Comparison of ENCODE assay signal across 13 cellular contexts in the genomic region with DNA sequence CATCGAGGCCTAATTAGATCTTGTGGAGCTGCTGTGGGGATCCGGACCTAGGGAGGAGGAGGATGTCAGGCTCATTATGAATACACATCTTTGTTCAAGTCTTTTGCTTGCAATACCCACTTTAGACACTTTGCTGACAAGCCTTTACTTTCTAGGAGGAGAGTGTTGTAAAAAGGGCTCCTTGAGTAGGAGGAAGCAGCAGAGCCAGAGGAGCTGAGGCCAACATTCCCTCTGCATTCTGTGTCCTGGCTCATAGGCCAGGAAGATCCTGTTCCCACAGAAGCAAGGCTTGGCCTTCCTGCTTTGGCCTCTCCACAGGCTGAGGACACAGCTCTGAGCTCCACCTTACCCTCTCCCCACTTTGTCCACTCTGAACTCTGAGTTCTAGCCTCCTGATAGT.
DNase-seq lines count a peak whose midpoint lies in the region; ATAC-seq, FAIRE-seq and TF ChIP-seq lines count a peak whose summit lies in the region.
"Had no signal": no experiment of that assay in that cellular context is flagged by ENCODE, and none has a peak within 500 bp of the region (broad histone marks: within the 10 kb centered on the region; RNA-seq: fewer than 3 reads in every experiment).

No MANE protein-coding gene starts in this region.

- H3K36me3 Mint-ChIP-seq in astrocyte (ENCODE audit: low read depth, unreplicated experiment), result no peaks in the 10 kb centered on the region
- no peaks in the 10 kb centered on the region for H3K36me3 Mint-ChIP-seq in naive thymus-derived CD8-positive, alpha-beta T cell
- H3K36me3 Mint-ChIP-seq: activated naive CD8-positive, alpha-beta T cell had no signal

- no peak overlapping the region for H2AFZ ChIP-seq in astrocyte (ENCODE audit: low read depth, low read length)

- POLR2A ChIA-PET in naive thymus-derived CD8-positive, alpha-beta T cell (lab: Charles Lee), result no interaction called here

- H3K27me3 Mint-ChIP-seq in astrocyte (ENCODE audit: low read depth, unreplicated experiment), result no peaks in the 10 kb centered on the region
- H3K27me3 Mint-ChIP-seq in naive thymus-derived CD8-positive, alpha-beta T cell, result peaks cover 0 to 18% (median 8%) of the 10 kb centered on the region in 5 donors

- no peaks in the 10 kb centered on the region for H4K20me1 ChIP-seq in astrocyte (ENCODE audit: insufficient read depth, low read length)

- FAIRE-seq in astrocyte (lab: Jason Lieb, UNC), result no peak

- DNase-seq in astrocyte (ENCODE audit: low read depth) (peak; percentile 34), heart right ventricle (peak; percentile 17 to 32), omental fat pad (ENCODE audit: low spot score) (no peak), upper lobe of right lung (no peak), Kasumi-1 (lab: John Stamatoyannopoulos, UW) (no peak)
- no peak for DNase-seq in naive thymus-derived CD8-positive, alpha-beta T cell
- DNase-seq: NCI-H226, T-helper 9 cell had no signal

- peak; percentile 81 to 95 (median 89) for ATAC-seq in heart right ventricle
- peak; percentile 64 for ATAC-seq in omental fat pad (ENCODE audit: low FRiP score)
- ATAC-seq in upper lobe of right lung, result peak; percentile 88
- no peak for ATAC-seq in HG03439 (IDR thresholded peaks at IDR 0.05; ENCODE audit: unreplicated experiment)
- ATAC-seq in naive thymus-derived CD8-positive, alpha-beta T cell, result no peak
- ATAC-seq in HG02884 (IDR thresholded peaks at IDR 0.05; ENCODE audit: unreplicated experiment), result no peak

- 40 to 52% methylated on average over 2 of the region's 2 CpGs for WGBS in heart right ventricle, 2 donors

- H3K36me3 ChIP-seq in astrocyte (ENCODE audit: insufficient read depth, low read length) (no peaks in the 10 kb centered on the region), heart right ventricle (no peaks in the 10 kb centered on the region), upper lobe of right lung (no peaks in the 10 kb centered on the region)
- H3K36me3 ChIP-seq: tibial nerve had no signal

- H3K27me3 ChIP-seq in astrocyte (ENCODE audit: insufficient read depth, low read length) (no peaks in the 10 kb centered on the region), heart right ventricle (no peaks in the 10 kb centered on the region), upper lobe of right lung (no peaks in the 10 kb centered on the region)
- H3K27me3 ChIP-seq: tibial nerve had no signal

- H3K27ac Mint-ChIP-seq in astrocyte (ENCODE audit: unreplicated experiment), result peak overlapping the region; percentile 58
- H3K27ac Mint-ChIP-seq in naive thymus-derived CD8-positive, alpha-beta T cell, result no peak overlapping the region
- H3K27ac Mint-ChIP-seq: activated naive CD8-positive, alpha-beta T cell had no signal

- no peak overlapping the region for H3K9ac ChIP-seq in astrocyte (ENCODE audit: low read length)

- H3K4me1 Mint-ChIP-seq in astrocyte (ENCODE audit: low read depth, unreplicated experiment), result peaks cover 21% of the 10 kb centered on the region
- H3K4me1 Mint-ChIP-seq in naive thymus-derived CD8-positive, alpha-beta T cell, result no peaks in the 10 kb centered on the region

- intact Hi-C loops in heart right ventricle (cut with DNase I) (loop anchor here in 4 of 10 donors (5.0 to 10.0 kb wide), 2 partner anchors 66 to 68 kb away; a partner anchor contains a TSS), upper lobe of right lung (cut with DNase I) (no loop called here)

- no peaks in the 10 kb centered on the region for H3K9me3 Mint-ChIP-seq in astrocyte (ENCODE audit: unreplicated experiment)
- no peaks in the 10 kb centered on the region for H3K9me3 Mint-ChIP-seq in naive thymus-derived CD8-positive, alpha-beta T cell

- H3K27ac ChIP-seq in astrocyte (ENCODE audit: low read depth, low read length) (no peak overlapping the region), heart right ventricle (peak overlapping the region; percentile 47 to 84 (median 62)), upper lobe of right lung (peak overlapping the region; percentile 21)
- H3K27ac ChIP-seq: HL-60 had no signal

- H3K4me3 ChIP-seq in astrocyte (ENCODE audit: insufficient read depth, low read depth, low read length), result no peak overlapping the region
- no peak overlapping the region for H3K4me3 ChIP-seq in heart right ventricle
- no peak overlapping the region for H3K4me3 ChIP-seq in upper lobe of right lung
- H3K4me3 ChIP-seq: tibial nerve had no signal

- no peak overlapping the region for H3K4me2 ChIP-seq in astrocyte (ENCODE audit: low read length)

- H3K4me1 ChIP-seq in astrocyte (ENCODE audit: insufficient read depth, low read length) (no peaks in the 10 kb centered on the region), heart right ventricle (peaks cover 10 to 57% (median 41%) of the 10 kb centered on the region in 9 donors), upper lobe of right lung (no peaks in the 10 kb centered on the region)

- H3K9me3 ChIP-seq in astrocyte (ENCODE audit: insufficient read depth, low read depth, low read length) (no peaks in the 10 kb centered on the region), heart right ventricle (no peaks in the 10 kb centered on the region), upper lobe of right lung (no peaks in the 10 kb centered on the region)
- H3K9me3 ChIP-seq: tibial nerve had no signal

- no peak overlapping the region for H3K4me3 Mint-ChIP-seq in astrocyte (ENCODE audit: unreplicated experiment)
- H3K4me3 Mint-ChIP-seq in naive thymus-derived CD8-positive, alpha-beta T cell, result no peak overlapping the region
- H3K4me3 Mint-ChIP-seq: activated naive CD8-positive, alpha-beta T cell had no signal

- H3K79me2 ChIP-seq in astrocyte (ENCODE audit: insufficient read depth, low read length), result no peaks in the 10 kb centered on the region

- no peak for TF ChIP-seq CTCF in astrocyte (IDR thresholded peaks at IDR 0.05; ENCODE audit: insufficient read depth, low read depth, low read length)
- peak in 2 of 9 donors; percentile 10 to 21 for TF ChIP-seq CTCF in heart right ventricle (IDR thresholded peaks at IDR 0.05)
- TF ChIP-seq CTCF in omental fat pad (IDR thresholded peaks at IDR 0.05), result peak in 1 of 3 donors; percentile 1
- TF ChIP-seq CTCF in upper lobe of right lung (IDR thresholded peaks at IDR 0.05), result no peak

Comparison
In these comparisons a context has a peak if more than half of its experiments do, and no peak if none do; other contexts are left out.
1. DNase-seq: peak in astrocyte (single experiment) and heart right ventricle (2 of 2); none in omental fat pad (single experiment), upper lobe of right lung (single experiment), naive thymus-derived CD8-positive, alpha-beta T cell (0 of 10) and Kasumi-1 (0 of 2).
2. ATAC-seq: peak in heart right ventricle (8 of 8), omental fat pad (single experiment) and upper lobe of right lung (single experiment); none in HG03439 (single experiment), naive thymus-derived CD8-positive, alpha-beta T cell (0 of 2) and HG02884 (single experiment).